ENCODE assay signal across 8 cellular contexts in genomic region chr7:128408709-128409434, GRCh38. TPM values are rescaled to one million over a fixed set of nuclear protein-coding genes. Genes with fewer than 3 reads are reported as not detected.
DNase-seq lines count a peak whose midpoint lies in the region; ATAC-seq and TF ChIP-seq lines count a peak whose summit lies in the region.

No MANE protein-coding gene starts in this region.

- H3K27ac ChIP-seq in heart left ventricle: peak overlapping the region; percentile 2 to 94 (median 82)

- H3K36me3 ChIP-seq in heart left ventricle (no peaks in the 10 kb centered on the region), iPS-15b (ENCODE audit: control insufficient read depth, insufficient read depth, low read length) (no peaks in the 10 kb centered on the region)

- CTCF ChIA-PET in activated CD4-positive, alpha-beta memory T cell treated with anti-CD3 and anti-CD28 coated beads, Interleukin-2, amount 10 ng/mL, durations not matched to agents 7 days and 5 days (lab: Charles Lee): interaction anchor here (1.2 to 13.0 kb wide), 7 partner anchors 9 to 66 kb away, joined by 6 to 167 read pairs (median 8); partner anchors contain the start of gene HILPDA

- TF ChIP-seq POLR2A in heart left ventricle (IDR thresholded peaks at IDR 0.05): no peak

- peaks cover 9% of the 10 kb centered on the region for H3K36me3 Mint-ChIP-seq in activated CD4-positive, alpha-beta memory T cell treated with anti-CD3 and anti-CD28 coated beads, Interleukin-2, amount 10 ng/mL, durations not matched to agents 7 days and 5 days (ENCODE audit: low read depth)

- no peak for TF ChIP-seq CTCF in heart left ventricle (IDR thresholded peaks at IDR 0.05)

- H3K4me3 ChIP-seq in heart left ventricle (peak overlapping the region; percentile 48 to 87 (median 71)), iPS-15b (ENCODE audit: low read depth, low read length) (peak overlapping the region; percentile 80)

- no peaks in the 10 kb centered on the region for H3K27me3 ChIP-seq in heart left ventricle
- peaks cover 84% of the 10 kb centered on the region for H3K27me3 ChIP-seq in iPS-15b (ENCODE audit: control insufficient read depth, insufficient read depth, low read length)

- H3K9me3 Mint-ChIP-seq in activated CD4-positive, alpha-beta memory T cell treated with anti-CD3 and anti-CD28 coated beads, Interleukin-2, amount 10 ng/mL, durations not matched to agents 7 days and 5 days: no peaks in the 10 kb centered on the region
- H3K9me3 Mint-ChIP-seq in stimulated activated naive CD8-positive, alpha-beta T cell treated with anti-CD3 and anti-CD28 coated beads, Interleukin-15, amount 100 ng/mL, for 72 hours: no peaks in the 10 kb centered on the region

- ATAC-seq in heart left ventricle (peak in 1 of 4 donors; percentile 1), left cardiac atrium (no peak), HG03432 (IDR thresholded peaks at IDR 0.05; ENCODE audit: unreplicated experiment) (no peak)
- ATAC-seq in stimulated activated naive CD8-positive, alpha-beta T cell treated with anti-CD3 and anti-CD28 coated beads, Interleukin-15, amount 100 ng/mL, for 72 hours: peak; percentile 0

- peak overlapping the region; percentile 70 for H3K27ac Mint-ChIP-seq in activated CD4-positive, alpha-beta memory T cell treated with anti-CD3 and anti-CD28 coated beads, Interleukin-2, amount 10 ng/mL, durations not matched to agents 7 days and 5 days
- H3K27ac Mint-ChIP-seq in stimulated activated naive CD8-positive, alpha-beta T cell treated with anti-CD3 and anti-CD28 coated beads, Interleukin-15, amount 100 ng/mL, for 72 hours: peak overlapping the region in 1 of 2 donors; percentile 90

- H3K27me3 Mint-ChIP-seq in activated CD4-positive, alpha-beta memory T cell treated with anti-CD3 and anti-CD28 coated beads, Interleukin-2, amount 10 ng/mL, durations not matched to agents 7 days and 5 days: peaks cover 17% of the 10 kb centered on the region
- peaks cover 10% of the 10 kb centered on the region for H3K27me3 Mint-ChIP-seq in stimulated activated naive CD8-positive, alpha-beta T cell treated with anti-CD3 and anti-CD28 coated beads, Interleukin-15, amount 100 ng/mL, for 72 hours

- POLR2A ChIA-PET in activated CD4-positive, alpha-beta memory T cell treated with anti-CD3 and anti-CD28 coated beads, Interleukin-2, amount 10 ng/mL, durations not matched to agents 7 days and 5 days (lab: Charles Lee): interaction anchor here (0.7 to 4.5 kb wide), 7 partner anchors 9 to 52 kb away, joined by 3 to 21 read pairs (median 3); partner anchors contain the start of gene HILPDA

- WGBS in heart left ventricle, 4 donors: 59 to 66% (median 63%) methylated on average over 14 of the region's 14 CpGs

- no peak overlapping the region for H3K9ac ChIP-seq in iPS-15b (ENCODE audit: low read depth, low read length)

- H3K9me3 ChIP-seq in heart left ventricle: no peaks in the 10 kb centered on the region
- H3K9me3 ChIP-seq in iPS-15b (ENCODE audit: control insufficient read depth, insufficient read depth, low read length): no peaks in the 10 kb centered on the region

- DNase-seq in heart left ventricle (no peak), left cardiac atrium (no peak), SW 1271 (lab: John Stamatoyannopoulos, UW) (no peak), NCI-H1092 (lab: John Stamatoyannopoulos, UW) (no peak)
- no peak for DNase-seq in activated CD4-positive, alpha-beta memory T cell treated with anti-CD3 and anti-CD28 coated beads, Interleukin-2, amount 10 ng/mL, durations not matched to agents 7 days and 5 days
- DNase-seq in stimulated activated naive CD8-positive, alpha-beta T cell treated with anti-CD3 and anti-CD28 coated beads, Interleukin-15, amount 100 ng/mL, for 72 hours: no peak

- H3K4me3 Mint-ChIP-seq in activated CD4-positive, alpha-beta memory T cell treated with anti-CD3 and anti-CD28 coated beads, Interleukin-2, amount 10 ng/mL, durations not matched to agents 7 days and 5 days: peak overlapping the region; percentile 87
- peak overlapping the region; percentile 88 to 96 for H3K4me3 Mint-ChIP-seq in stimulated activated naive CD8-positive, alpha-beta T cell treated with anti-CD3 and anti-CD28 coated beads, Interleukin-15, amount 100 ng/mL, for 72 hours

- H3K4me1 ChIP-seq in heart left ventricle (peaks cover 0 to 61% (median 42%) of the 10 kb centered on the region in 12 donors), iPS-15b (ENCODE audit: control insufficient read depth, insufficient read depth, low read length) (peaks cover 18% of the 10 kb centered on the region)

- H3K4me1 Mint-ChIP-seq in activated CD4-positive, alpha-beta memory T cell treated with anti-CD3 and anti-CD28 coated beads, Interleukin-2, amount 10 ng/mL, durations not matched to agents 7 days and 5 days: peaks cover 43% of the 10 kb centered on the region
- H3K4me1 Mint-ChIP-seq in stimulated activated naive CD8-positive, alpha-beta T cell treated with anti-CD3 and anti-CD28 coated beads, Interleukin-15, amount 100 ng/mL, for 72 hours: peaks cover 46% of the 10 kb centered on the region

- intact Hi-C loops in heart left ventricle (cut with DNase I) (loop anchor here in 2 of 10 donors (10.0 kb wide), 2 partner anchors 46 to 56 kb away; partner anchors contain the start of gene HILPDA (in 1 of the 2)), left cardiac atrium (cut with DNase I) (no loop called here)

RNA-seq across cellular contexts. Expression of gene IMPDH1, which starts 0.9 kb away (rescaled TPM):
- total RNA-seq in heart left ventricle: 10 to 100 TPM; 12.3 to 65.3 (median 25.7) TPM
- 10 to 100 TPM; 16.6 to 23.6 TPM for polyA plus RNA-seq in heart left ventricle
- 10 to 100 TPM; 31.2 to 34.1 TPM for total RNA-seq in left cardiac atrium
- 10 to 100 TPM; 64.7 to 67.4 TPM for total RNA-seq in activated CD4-positive, alpha-beta memory T cell treated with anti-CD3 and anti-CD28 coated beads, Interleukin-2, amount 10 ng/mL, durations not matched to agents 7 days and 5 days

RNA-seq across cellular contexts. Expression of gene HILPDA, which starts 46.8 kb away (rescaled TPM):
- 10 to 100 TPM in 3 of 9 donors, 1 to 10 TPM in 6; 6.1 to 17.7 (median 7.7) TPM for total RNA-seq in heart left ventricle
- 1 to 10 TPM; 7.5 to 8.5 TPM for polyA plus RNA-seq in heart left ventricle
- 10 to 100 TPM in 1 of 2 donors, 1 to 10 TPM in 1; 9.7 to 15.2 TPM for total RNA-seq in left cardiac atrium
- total RNA-seq in activated CD4-positive, alpha-beta memory T cell treated with anti-CD3 and anti-CD28 coated beads, Interleukin-2, amount 10 ng/mL, durations not matched to agents 7 days and 5 days: 10 to 100 TPM; 51.8 to 53.4 TPM

RNA-seq across cellular contexts. Expression of gene PRRT4, which starts 47.4 kb away (rescaled TPM):
- 1 to 10 TPM in 8 of 9 donors, under 1 TPM in 1; 0.31 to 3.1 (median 1.9) TPM for total RNA-seq in heart left ventricle
- 1 to 10 TPM in 1 of 2 donors, under 1 TPM in 1; 0.51 to 2.7 TPM for polyA plus RNA-seq in heart left ventricle
- 1 to 10 TPM; 1.8 to 7.1 TPM for total RNA-seq in left cardiac atrium
- total RNA-seq in activated CD4-positive, alpha-beta memory T cell treated with anti-CD3 and anti-CD28 coated beads, Interleukin-2, amount 10 ng/mL, durations not matched to agents 7 days and 5 days: not detected
